ENCODE assay signal across 1 cellular context in genomic region chr14:21384494-21384851, GRCh38.
TF ChIP-seq lines count a peak whose summit lies in the region.

No MANE protein-coding gene starts in this region.

TF ChIP-seq in HepG2, 621 proteins besides CTCF, POLR2A, EP300 and RAD21 (continued from another document):
- no peak for TF ChIP-seq POGK (CRISPR knock-in tag; conservative IDR thresholded peaks at IDR 0.05)
- TF ChIP-seq ZNF333 (CRISPR knock-in tag; IDR thresholded peaks at IDR 0.05; ENCODE audit: borderline replicate concordance), result no peak; the same call in 1 of the 2 replicates
- no peak for TF ChIP-seq POLR2AphosphoS2 (IDR thresholded peaks at IDR 0.05; ENCODE audit: low read depth, low read length)
- TF ChIP-seq HDAC6 (IDR thresholded peaks at IDR 0.05; ENCODE audit: low read depth, low read length), result no peak
- TF ChIP-seq ZNF513 (CRISPR knock-in tag; conservative IDR thresholded peaks at IDR 0.05), result no peak
- TF ChIP-seq SAFB2 (CRISPR knock-in tag; IDR thresholded peaks at IDR 0.05; ENCODE audit: borderline replicate concordance, low read depth), result no peak
- TF ChIP-seq CAMTA2 (CRISPR knock-in tag; IDR thresholded peaks at IDR 0.05; ENCODE audit: borderline replicate concordance), result no peak
- TF ChIP-seq ASH2L (IDR thresholded peaks at IDR 0.05; ENCODE audit: insufficient read length, low read depth, low read length), result no peak
- 0 out of 2 replicates have a peak, but pooled peaks have one; percentile 42 for TF ChIP-seq ZNF441 (CRISPR knock-in tag; IDR thresholded peaks at IDR 0.05; ENCODE audit: borderline replicate concordance)
- peak; percentile 74; the same call in 1 of the 2 replicates for TF ChIP-seq AHR (CRISPR knock-in tag; IDR thresholded peaks at IDR 0.05)
- 0 out of 2 replicates have a peak, but pooled peaks have one; percentile 1 for TF ChIP-seq ARID5B (CRISPR knock-in tag; IDR thresholded peaks at IDR 0.05)
- TF ChIP-seq MEIS2 (CRISPR knock-in tag; IDR thresholded peaks at IDR 0.05), result no peak
- no peak for TF ChIP-seq NFE2 (CRISPR knock-in tag; IDR thresholded peaks at IDR 0.05)
- TF ChIP-seq THAP9 (CRISPR knock-in tag; IDR thresholded peaks at IDR 0.05; ENCODE audit: borderline replicate concordance), result no peak
- TF ChIP-seq CBX2 (IDR thresholded peaks at IDR 0.05; ENCODE audit: low read depth, low read length), result no peak
- no peak for TF ChIP-seq CBX2 (CRISPR knock-in tag; IDR thresholded peaks at IDR 0.05; ENCODE audit: low read depth)
- no peak for TF ChIP-seq ZNF792 (CRISPR knock-in tag; IDR thresholded peaks at IDR 0.05)
- no peak for TF ChIP-seq CSRNP1 (CRISPR knock-in tag; IDR thresholded peaks at IDR 0.05)
- TF ChIP-seq KMT2B (CRISPR knock-in tag; IDR thresholded peaks at IDR 0.05), result no peak
- TF ChIP-seq ZNF724P (CRISPR knock-in tag; IDR thresholded peaks at IDR 0.05; ENCODE audit: borderline replicate concordance), result no peak
- peak; percentile 1; the same call in 1 of the 2 replicates for TF ChIP-seq PATZ1 (CRISPR knock-in tag; IDR thresholded peaks at IDR 0.05)
- TF ChIP-seq MLX (CRISPR knock-in tag; IDR thresholded peaks at IDR 0.05), result no peak
- TF ChIP-seq ATF2 (CRISPR knock-in tag; IDR thresholded peaks at IDR 0.05), result no peak
- no peak for TF ChIP-seq ZNF557 (CRISPR knock-in tag; IDR thresholded peaks at IDR 0.05)
- 0 out of 2 replicates have a peak, but pooled peaks have one; percentile 19 for TF ChIP-seq AKNA (CRISPR knock-in tag; IDR thresholded peaks at IDR 0.05; ENCODE audit: borderline replicate concordance)
- TF ChIP-seq ZBTB39 (CRISPR knock-in tag; IDR thresholded peaks at IDR 0.05), result 0 out of 2 replicates have a peak, but pooled peaks have one; percentile 18
- TF ChIP-seq RARG (CRISPR knock-in tag; IDR thresholded peaks at IDR 0.05; ENCODE audit: low read depth), result no peak
- no peak for TF ChIP-seq ELF3 (CRISPR knock-in tag; IDR thresholded peaks at IDR 0.05)
- TF ChIP-seq ZNF589 (CRISPR knock-in tag; conservative IDR thresholded peaks at IDR 0.05), result no peak
